In the genomic region with DNA sequence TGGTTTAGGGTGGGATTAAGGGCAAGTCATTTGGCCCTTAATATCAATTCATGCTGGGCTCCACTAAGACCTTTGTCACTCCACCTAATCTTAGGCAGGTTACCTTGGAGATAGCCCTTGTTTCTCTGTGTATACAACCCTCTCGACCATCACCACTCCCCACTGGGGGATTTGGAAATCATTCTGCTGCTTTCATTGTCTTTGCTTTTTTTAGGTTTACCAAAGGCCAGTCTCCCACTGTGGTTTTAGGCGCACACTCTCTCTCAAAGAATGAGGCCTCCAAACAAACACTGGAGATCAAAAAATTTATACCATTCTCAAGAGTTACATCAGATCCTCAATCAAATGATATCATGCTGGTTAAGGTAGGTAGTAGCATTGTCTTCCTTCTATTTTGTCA, we compare ENCODE assay signal across 27 cellular contexts. TPM values are rescaled to one million over a fixed set of nuclear protein-coding genes. Genes with fewer than 3 reads are reported as not detected.
DNase-seq lines count a peak whose midpoint lies in the region; ATAC-seq and TF ChIP-seq lines count a peak whose summit lies in the region.
"Had no signal": no experiment of that assay in that cellular context is flagged by ENCODE, and none has a peak within 500 bp of the region (broad histone marks: within the 10 kb centered on the region; RNA-seq: fewer than 3 reads in every experiment).

No MANE protein-coding gene starts in this region.

- H3K4me3 ChIP-seq in gastroesophageal sphincter = no peak overlapping the region

- H3K27me3 Mint-ChIP-seq in T-helper 2 cell treated with Interferon-gamma antibody and Interleukin-4, amounts not matched to agents 5 μg/mL and 100 μg/mL, for 36 hours (ENCODE audit: low read depth) = no peaks in the 10 kb centered on the region
- H3K27me3 Mint-ChIP-seq: activated CD4-positive, alpha-beta memory T cell treated with anti-CD3 and anti-CD28 coated beads, Interleukin-2, amount 10 ng/mL, durations not matched to agents 7 days and 5 days; CD4-positive, alpha-beta T cell; T-helper 17 cell had no signal

- H3K9me3 ChIP-seq in gastroesophageal sphincter = no peaks in the 10 kb centered on the region

- TF ChIP-seq POLR2A in gastroesophageal sphincter (IDR thresholded peaks at IDR 0.05) = no peak

- H3K27ac Mint-ChIP-seq in T-helper 2 cell treated with Interferon-gamma antibody and Interleukin-4, amounts not matched to agents 5 μg/mL and 100 μg/mL, for 36 hours = peak overlapping the region; percentile 47
- H3K27ac Mint-ChIP-seq: activated CD4-positive, alpha-beta memory T cell treated with anti-CD3 and anti-CD28 coated beads, Interleukin-2, amount 10 ng/mL, durations not matched to agents 7 days and 5 days; CD4-positive, alpha-beta T cell; mesothelial cell of epicardium had no signal

- no peak overlapping the region for H3K4me3 Mint-ChIP-seq in T-helper 2 cell treated with Interferon-gamma antibody and Interleukin-4, amounts not matched to agents 5 μg/mL and 100 μg/mL, for 36 hours
- H3K4me3 Mint-ChIP-seq: activated CD4-positive, alpha-beta memory T cell treated with anti-CD3 and anti-CD28 coated beads, Interleukin-2, amount 10 ng/mL, durations not matched to agents 7 days and 5 days; CD4-positive, alpha-beta T cell; mesothelial cell of epicardium; neural crest cell; T-helper 17 cell had no signal

- peaks cover 39% of the 10 kb centered on the region for H3K9me3 Mint-ChIP-seq in T-helper 2 cell treated with Interferon-gamma antibody and Interleukin-4, amounts not matched to agents 5 μg/mL and 100 μg/mL, for 36 hours
- H3K9me3 Mint-ChIP-seq: CD4-positive, alpha-beta T cell; mesothelial cell of epicardium; neural crest cell had no signal

- no peaks in the 10 kb centered on the region for H3K27me3 ChIP-seq in gastroesophageal sphincter

- WGBS in gastroesophageal sphincter (ENCODE audit: low coverage in 1 of 2), 2 donors = 46 to 100% methylated on average over 1 to 2 of the region's 2 CpGs

- no peaks in the 10 kb centered on the region for H3K4me1 ChIP-seq in gastroesophageal sphincter

- no peaks in the 10 kb centered on the region for H3K36me3 ChIP-seq in gastroesophageal sphincter

- no peak for TF ChIP-seq EP300 in gastroesophageal sphincter (IDR thresholded peaks at IDR 0.05)

- no peak for DNase-seq in T-helper 2 cell treated with Interferon-gamma antibody and Interleukin-4, amounts not matched to agents 5 μg/mL and 100 μg/mL, for 36 hours (ENCODE audit: low spot score)
- no peak for DNase-seq in T-helper 2 cell
- peak; percentile 48 for DNase-seq in NCI-H69 (lab: John Stamatoyannopoulos, UW)
- peak; percentile 64 for DNase-seq in ecto neural progenitor cell (ENCODE audit: low spot score)
- peak; percentile 62 for DNase-seq in smooth muscle cell of the brain vasculature (ENCODE audit: low read depth, low spot score)
- DNase-seq in pons (ENCODE audit: low spot score) = no peak
- no peak for DNase-seq in activated CD8-positive, alpha-beta memory T cell treated with anti-CD3 and anti-CD28 coated beads, Interleukin-2, amount 50 U/mL, for 48 hours
- DNase-seq: activated CD4-positive, alpha-beta memory T cell treated with anti-CD3 and anti-CD28 coated beads, Interleukin-2, amount 10 ng/mL, durations not matched to agents 7 days and 5 days; activated CD4-positive, CD25-positive, alpha-beta regulatory T cell; activated T-cell treated with anti-CD3 and anti-CD28 coated beads, Interleukin-2, amount 50 U/mL, for 48 hours; CD4-positive, alpha-beta T cell; DMS79; erythroblast; left cardiac atrium; MM.1S; NCI-H1694 treated with DMSO at 0.1 percent for 48 hours; retina; SHP77 treated with DMSO at 0.1 percent for 48 hours; T-helper 17 cell had no signal

- H3K27ac ChIP-seq in gastroesophageal sphincter = no peak overlapping the region

- peaks cover 72% of the 10 kb centered on the region for H3K36me3 Mint-ChIP-seq in T-helper 2 cell treated with Interferon-gamma antibody and Interleukin-4, amounts not matched to agents 5 μg/mL and 100 μg/mL, for 36 hours (ENCODE audit: low read depth)
- H3K36me3 Mint-ChIP-seq: mesothelial cell of epicardium had no signal

- no peak for ATAC-seq in gastroesophageal sphincter
- ATAC-seq: T-helper 17 cell had no signal

- TF ChIP-seq CTCF in gastroesophageal sphincter (IDR thresholded peaks at IDR 0.05) = no peak

- H3K4me1 Mint-ChIP-seq in T-helper 2 cell treated with Interferon-gamma antibody and Interleukin-4, amounts not matched to agents 5 μg/mL and 100 μg/mL, for 36 hours (ENCODE audit: low read depth) = peaks cover 68% of the 10 kb centered on the region
- H3K4me1 Mint-ChIP-seq: mesothelial cell of epicardium had no signal

RNA-seq across cellular contexts. Expression of a gene that starts 6.2 kb away (rescaled TPM):
- total RNA-seq in gastroesophageal sphincter = 1 to 10 TPM in 2 of 4 donors, under 1 TPM in 1, not detected in 1; 0.19 to 2.6 (median 1.8) TPM
- total RNA-seq: bronchial epithelial cell, dermis microvascular lymphatic vessel endothelial cell, frontal cortex, mesothelial cell of epicardium, NCI-H460, neural crest cell had no signal

RNA-seq across cellular contexts. Expression of a gene that starts 44.8 kb away (rescaled TPM):
- under 1 TPM in 1 of 4 donors, not detected in 3; 0.13 TPM for total RNA-seq in gastroesophageal sphincter
- total RNA-seq: bronchial epithelial cell; CD4-positive, alpha-beta T cell; frontal cortex; mesothelial cell of epicardium; neural crest cell; T-helper 17 cell; ureter had no signal

Comparison
In these comparisons a context has a peak if more than half of its experiments do, and no peak if none do; other contexts are left out.
1. DNase-seq: peak in NCI-H69 (single experiment), ecto neural progenitor cell (single experiment) and smooth muscle cell of the brain vasculature (single experiment); none in T-helper 2 cell treated with Interferon-gamma antibody and Interleukin-4, amounts not matched to agents 5 μg/mL and 100 μg/mL, for 36 hours (single experiment), T-helper 2 cell (0 of 5), pons (single experiment) and activated CD8-positive, alpha-beta memory T cell treated with anti-CD3 and anti-CD28 coated beads, Interleukin-2, amount 50 U/mL, for 48 hours (single experiment).